In the genomic region with DNA sequence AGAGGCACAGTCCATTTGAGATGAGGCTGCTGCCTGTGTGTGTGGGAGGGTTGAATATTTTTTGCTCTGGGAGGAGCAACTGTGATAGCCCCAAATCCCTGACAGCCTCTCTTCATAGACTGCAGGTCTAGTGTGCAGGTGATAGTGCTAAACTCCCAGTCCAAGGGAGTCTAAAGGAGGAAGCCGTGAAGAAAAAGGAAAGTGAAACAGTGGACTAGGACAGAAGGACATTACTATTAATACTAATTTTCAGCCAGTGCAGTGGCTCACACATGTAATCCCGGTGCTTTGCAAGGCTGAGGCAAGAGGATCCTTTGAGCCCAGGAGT, we compare ENCODE assay signal across 9 cellular contexts.
DNase-seq lines count a peak whose midpoint lies in the region; ATAC-seq, FAIRE-seq and TF ChIP-seq lines count a peak whose summit lies in the region.
"Had no signal": no experiment of that assay in that cellular context is flagged by ENCODE, and none has a peak within 500 bp of the region (broad histone marks: within the 10 kb centered on the region; RNA-seq: fewer than 3 reads in every experiment).

No MANE protein-coding gene starts in this region.

- peaks cover 4% of the 10 kb centered on the region for H3K4me1 ChIP-seq in astrocyte (ENCODE audit: insufficient read depth, low read length)

- peak overlapping the region; percentile 39 for H2AFZ ChIP-seq in astrocyte (ENCODE audit: low read depth, low read length)

- TF ChIP-seq CTCF in GM12875 (IDR thresholded peaks at IDR 0.05; ENCODE audit: borderline replicate concordance, insufficient read depth, low read depth, low read length) (no peak), astrocyte (IDR thresholded peaks at IDR 0.05; ENCODE audit: insufficient read depth, low read depth, low read length) (no peak)

- H3K9me3 Mint-ChIP-seq in astrocyte (ENCODE audit: unreplicated experiment) (no peaks in the 10 kb centered on the region), naive B cell (peaks cover 0 to 5% (median 0%) of the 10 kb centered on the region in 7 donors)

- H3K36me3 Mint-ChIP-seq in astrocyte (ENCODE audit: low read depth, unreplicated experiment) = no peaks in the 10 kb centered on the region
- H3K36me3 Mint-ChIP-seq in naive B cell = no peaks in the 10 kb centered on the region

- no peaks in the 10 kb centered on the region for H4K20me1 ChIP-seq in astrocyte (ENCODE audit: insufficient read depth, low read length)

- peak overlapping the region; percentile 16 for H3K4me3 ChIP-seq in GM12875 (ENCODE audit: low read depth, low read length)
- H3K4me3 ChIP-seq in astrocyte (ENCODE audit: insufficient read depth, low read depth, low read length) = no peak overlapping the region

- no peaks in the 10 kb centered on the region for H3K79me2 ChIP-seq in astrocyte (ENCODE audit: insufficient read depth, low read length)

- no peak for FAIRE-seq in astrocyte (lab: Jason Lieb, UNC)

- H3K27ac ChIP-seq in astrocyte (ENCODE audit: low read depth, low read length) = no peak overlapping the region

- H3K9ac ChIP-seq in astrocyte (ENCODE audit: low read length) = no peak overlapping the region

- no peaks in the 10 kb centered on the region for H3K9me3 ChIP-seq in astrocyte (ENCODE audit: insufficient read depth, low read depth, low read length)

- H3K27me3 ChIP-seq in astrocyte (ENCODE audit: insufficient read depth, low read length) = no peaks in the 10 kb centered on the region

- H3K36me3 ChIP-seq in astrocyte (ENCODE audit: insufficient read depth, low read length) = no peaks in the 10 kb centered on the region

- peak overlapping the region; percentile 67 for H3K4me2 ChIP-seq in astrocyte (ENCODE audit: low read length)

- H3K27ac Mint-ChIP-seq in astrocyte (ENCODE audit: unreplicated experiment) (peak overlapping the region; percentile 79), naive B cell (peak overlapping the region in 4 of 6 donors; percentile 21 to 92 (median 53))

- DNase-seq in astrocyte (ENCODE audit: low read depth) (no peak), naive B cell (no peak), ureter (ENCODE audit: low spot score) (no peak), hepatic stellate cell (ENCODE audit: low spot score) (no peak)
- DNase-seq in activated naive CD4-positive, alpha-beta T cell treated with Interleukin-2 at 50 U/mL for 16 hours = no peak
- DNase-seq: substantia nigra had no signal

- no peaks in the 10 kb centered on the region for H3K27me3 Mint-ChIP-seq in astrocyte (ENCODE audit: low read depth, unreplicated experiment)
- no peaks in the 10 kb centered on the region for H3K27me3 Mint-ChIP-seq in naive B cell

- H3K4me3 Mint-ChIP-seq in astrocyte (ENCODE audit: unreplicated experiment) (no peak overlapping the region), naive B cell (peak overlapping the region in 5 of 8 donors; percentile 32 to 84 (median 76))

- H3K4me1 Mint-ChIP-seq in astrocyte (ENCODE audit: low read depth, unreplicated experiment) = peaks cover 21% of the 10 kb centered on the region
- peaks cover 15 to 23% (median 21%) of the 10 kb centered on the region in 3 donors for H3K4me1 Mint-ChIP-seq in naive B cell

- ATAC-seq in HG02763 (IDR thresholded peaks at IDR 0.05; ENCODE audit: unreplicated experiment) = peak; percentile 57
- ATAC-seq in naive B cell (ENCODE audit: low read depth in 2 of 2) = no peak
- no peak for ATAC-seq in GM21737 (IDR thresholded peaks at IDR 0.05; ENCODE audit: unreplicated experiment)
